In the genomic region with DNA sequence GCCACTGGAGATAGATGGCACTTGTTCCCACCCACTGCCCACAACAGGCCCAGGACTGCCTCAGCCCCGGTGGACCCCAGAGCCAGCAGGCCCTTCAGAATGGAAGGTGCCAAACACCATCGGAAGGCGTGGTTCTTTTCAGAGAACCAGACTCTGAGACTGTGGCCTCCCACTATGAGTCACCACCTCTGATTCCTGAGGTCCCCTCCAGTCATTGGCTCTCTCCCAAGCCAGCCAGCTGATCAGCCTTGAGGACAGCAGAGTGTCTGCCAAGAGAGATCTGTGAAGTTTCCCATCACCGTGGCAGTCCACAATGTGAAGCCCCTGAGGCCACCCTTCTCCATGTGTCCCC, we compare ENCODE assay signal across 8 cellular contexts. TPM values are rescaled to one million over a fixed set of nuclear protein-coding genes. Genes with fewer than 3 reads are reported as not detected.
A peak's percentile ranks its signal among the peaks of the same experiment; 100 is the strongest.
DNase-seq lines count a peak whose midpoint lies in the region; ATAC-seq and TF ChIP-seq lines count a peak whose summit lies in the region.

No MANE protein-coding gene starts in this region.

- peak; percentile 94 for DNase-seq in AG08396 (ENCODE audit: low spot score)
- DNase-seq in NCI-H69 (lab: John Stamatoyannopoulos, UW): peak; percentile 81
- peak; percentile 79 to 96 for DNase-seq in ascending aorta (ENCODE audit: low spot score in 2 of 2)
- DNase-seq in islet precursor cell: peak; percentile 97
- DNase-seq in stimulated activated CD8-positive, alpha-beta memory T cell treated with anti-CD3 and anti-CD28 coated beads, Interleukin-4, amount 100 ng/mL, for 48 hours: peak; percentile 71
- no peak for DNase-seq in immature natural killer cell

- H3K27me3 Mint-ChIP-seq in immature natural killer cell (ENCODE audit: low read depth in 3 of 3): peaks cover 2 to 5% (median 4%) of the 10 kb centered on the region in 3 donors

- H3K27ac Mint-ChIP-seq in immature natural killer cell: no peak overlapping the region

- ATAC-seq in GM18858 (IDR thresholded peaks at IDR 0.05; ENCODE audit: unreplicated experiment) (peak; percentile 90), HG02885 (IDR thresholded peaks at IDR 0.05; ENCODE audit: poor library complexity, unreplicated experiment) (peak; percentile 91)

- H3K4me3 Mint-ChIP-seq in immature natural killer cell: no peak overlapping the region

- H3K36me3 ChIP-seq in ascending aorta: no peaks in the 10 kb centered on the region

- H3K4me1 Mint-ChIP-seq in immature natural killer cell: no peaks in the 10 kb centered on the region

- H3K36me3 Mint-ChIP-seq in immature natural killer cell: no peaks in the 10 kb centered on the region

- no peak for TF ChIP-seq CTCF in ascending aorta (IDR thresholded peaks at IDR 0.05)

- H3K9me3 Mint-ChIP-seq in immature natural killer cell: no peaks in the 10 kb centered on the region

- no peak overlapping the region for H3K4me3 ChIP-seq in ascending aorta

- no peaks in the 10 kb centered on the region for H3K27me3 ChIP-seq in ascending aorta

- H3K27ac ChIP-seq in ascending aorta: peak overlapping the region; percentile 65 to 66

- H3K4me1 ChIP-seq in ascending aorta: peaks cover 6 to 24% of the 10 kb centered on the region in 2 donors

- intact Hi-C loops in ascending aorta (cut with DNase I): loop anchor here (1.0 kb wide), 1 partner anchor 9 kb away; no protein-coding TSS in a partner anchor

- H3K9me3 ChIP-seq in ascending aorta: no peaks in the 10 kb centered on the region

RNA-seq across cellular contexts. Expression of a gene that starts 10.4 kb away (rescaled TPM):
- 47.7 TPM for total RNA-seq in ascending aorta
- polyA plus RNA-seq in immature natural killer cell: 10 to 100 TPM; 37.4 to 55.9 (median 41.4) TPM

RNA-seq across cellular contexts. Expression of a gene that starts 20.0 kb away (rescaled TPM):
- total RNA-seq in ascending aorta: not detected
- polyA plus RNA-seq in immature natural killer cell: 1 to 10 TPM in 1 of 3 donors, under 1 TPM in 1, not detected in 1; 0.87 to 1.7 TPM

Comparison
In these comparisons a context has a peak if more than half of its experiments do, and no peak if none do; other contexts are left out.
1. DNase-seq: peak in AG08396 (single experiment), NCI-H69 (single experiment), ascending aorta (2 of 2), islet precursor cell (single experiment) and stimulated activated CD8-positive, alpha-beta memory T cell treated with anti-CD3 and anti-CD28 coated beads, Interleukin-4, amount 100 ng/mL, for 48 hours (single experiment); none in immature natural killer cell (0 of 3).